In genomic region chr17:38660097-38661026, GRCh38 we compare ENCODE assay signal across 1 cellular context.
TF ChIP-seq lines count a peak whose summit lies in the region.

No MANE protein-coding gene starts in this region.

TF ChIP-seq in HEK293, 187 proteins besides CTCF, POLR2A, EP300 and RAD21 (continued from another document):
- TF ChIP-seq ZIC2 (tag by site-specific recombination; IDR thresholded peaks at IDR 0.05), result peak; percentile 33
- no peak for TF ChIP-seq ZNF391 (tag by site-specific recombination; IDR thresholded peaks at IDR 0.05; ENCODE audit: borderline replicate concordance, low read depth)
- TF ChIP-seq BCL11B (tag by site-specific recombination; IDR thresholded peaks at IDR 0.05; ENCODE audit: low read depth), result no peak
- no peak for TF ChIP-seq ZSCAN5A (tag by site-specific recombination; IDR thresholded peaks at IDR 0.05)
- TF ChIP-seq ATF2 (tag by site-specific recombination; IDR thresholded peaks at IDR 0.05; ENCODE audit: low read depth), result no peak
- TF ChIP-seq ZBTB6 (tag by site-specific recombination; IDR thresholded peaks at IDR 0.05), result no peak
- no peak for TF ChIP-seq GFI1B (tag by site-specific recombination; IDR thresholded peaks at IDR 0.05)
- TF ChIP-seq ZNF692 (tag by site-specific recombination; IDR thresholded peaks at IDR 0.05), result no peak
- no peak for TF ChIP-seq WT1 (tag by site-specific recombination; IDR thresholded peaks at IDR 0.05)
- no peak for TF ChIP-seq ZNF623 (tag by site-specific recombination; IDR thresholded peaks at IDR 0.05)
- TF ChIP-seq ZNF76 (tag by site-specific recombination; IDR thresholded peaks at IDR 0.05; ENCODE audit: borderline replicate concordance, low read depth), result no peak
- peak; percentile 100 for TF ChIP-seq PRDM10 (tag by site-specific recombination; IDR thresholded peaks at IDR 0.05)
- TF ChIP-seq ZNF341 (tag by site-specific recombination; IDR thresholded peaks at IDR 0.05; ENCODE audit: low read depth), result 0 out of 2 replicates have a peak, but pooled peaks have one; percentile 8
- peak; percentile 51 for TF ChIP-seq ZFHX2 (tag by site-specific recombination; conservative IDR thresholded peaks at IDR 0.05)
- no peak for TF ChIP-seq ZNF350 (tag by site-specific recombination; IDR thresholded peaks at IDR 0.05)
- no peak for TF ChIP-seq ZNF664 (tag by site-specific recombination; IDR thresholded peaks at IDR 0.05)
- no peak for TF ChIP-seq ZNF148 (tag by site-specific recombination; IDR thresholded peaks at IDR 0.05; ENCODE audit: borderline replicate concordance)
- TF ChIP-seq ZNF211 (tag by site-specific recombination; IDR thresholded peaks at IDR 0.05; ENCODE audit: low read depth), result no peak
- TF ChIP-seq ZSCAN23 (tag by site-specific recombination; IDR thresholded peaks at IDR 0.05), result no peak
- TF ChIP-seq PRDM6 (tag by site-specific recombination; IDR thresholded peaks at IDR 0.05), result no peak
- TF ChIP-seq ZBTB17 (tag by site-specific recombination; IDR thresholded peaks at IDR 0.05), result peak; percentile 79
TF ChIP-seq in HEK293: peak in this region for 10.
